In the genomic region with DNA sequence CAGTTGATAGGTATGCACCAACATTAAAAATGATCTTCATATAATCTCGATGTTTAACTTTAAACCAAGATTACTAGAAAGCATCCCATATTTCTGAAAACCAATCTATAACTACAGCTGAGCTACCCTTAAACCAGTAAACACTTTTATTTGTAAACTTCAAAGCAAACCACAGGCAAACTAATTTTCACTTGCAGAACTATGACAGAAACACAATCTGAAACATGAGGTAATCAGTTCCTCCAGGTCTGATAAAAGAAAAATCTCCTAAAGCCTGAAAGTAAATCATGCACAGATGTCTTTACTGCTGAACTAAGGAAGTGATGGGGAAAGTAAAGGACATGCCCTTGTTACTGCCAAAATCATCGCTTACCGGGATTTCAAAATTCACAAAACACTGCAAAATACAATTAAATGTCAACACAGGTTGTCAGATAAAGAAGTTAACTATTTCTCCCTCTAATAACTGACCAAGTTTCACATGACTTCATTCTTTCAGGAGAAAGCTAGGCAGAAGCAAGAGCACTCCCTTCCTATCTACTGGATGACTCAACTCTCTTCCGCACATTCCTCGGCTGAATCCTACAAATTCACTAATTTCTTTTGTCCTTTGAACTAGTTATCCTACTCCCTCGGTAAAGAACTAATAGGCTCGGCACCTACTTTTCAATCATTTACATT, we compare ENCODE assay signal across 8 cellular contexts. TPM values are rescaled to one million over a fixed set of nuclear protein-coding genes. Genes with fewer than 3 reads are reported as not detected.
A peak's percentile ranks its signal among the peaks of the same experiment; 100 is the strongest.
DNase-seq lines count a peak whose midpoint lies in the region; ATAC-seq, FAIRE-seq and TF ChIP-seq lines count a peak whose summit lies in the region.

No MANE protein-coding gene starts in this region.

- dilution Hi-C loops in endothelial cell of umbilical vein (cut with MboI; ENCODE audit: extremely low pct_ligation_motif_present, low sequenced_read_pairs), result no loop called here

- no peak overlapping the region for H3K18ac ChIP-seq in neuronal stem cell (ENCODE audit: low read length)

- no peaks in the 10 kb centered on the region for H4K20me1 ChIP-seq in endothelial cell of umbilical vein (replicated peaks; ENCODE audit: control insufficient read depth, extremely low read depth, insufficient read depth, low read length)

- peak; percentile 92 for FAIRE-seq in endothelial cell of umbilical vein (lab: Jason Lieb, UNC)

- H2AFZ ChIP-seq in endothelial cell of umbilical vein (ENCODE audit: low read depth, low read length) (no peak overlapping the region), neuronal stem cell (ENCODE audit: low read length) (peak overlapping the region; percentile 1)

- WGBS in neuronal stem cell (ENCODE audit: extremely low coverage in 2 of 2, insufficient read length in 2 of 2, insufficient replicate concordance in 1 of 2), 2 donors, result no CpG with 5 or more reads among the region's 7 CpGs

- no peak overlapping the region for H2BK5ac ChIP-seq in neuronal stem cell (ENCODE audit: low read length)

- H2BK15ac ChIP-seq in neuronal stem cell (ENCODE audit: low read length), result no peak overlapping the region

- CTCF ChIA-PET in CD8-positive, alpha-beta memory T cell (lab: Charles Lee), result interaction anchor here (0.8 to 4.1 kb wide), 7 partner anchors 11 to 540 kb away, joined by 3 to 19 read pairs (median 4); no protein-coding TSS in a partner anchor
- CTCF ChIA-PET in endothelial cell of umbilical vein (lab: Charles Lee), result interaction anchor here (0.7 to 4.5 kb wide), 15 partner anchors 12 to 492 kb away, joined by 3 to 28 read pairs (median 4); no protein-coding TSS in a partner anchor

- no peaks in the 10 kb centered on the region for H3K27me3 ChIP-seq in CD8-positive, alpha-beta memory T cell (ENCODE audit: insufficient read depth, low read length, poor library complexity, severe bottlenecking)
- H3K27me3 ChIP-seq in H7 (ENCODE audit: control insufficient read depth, insufficient read depth, low read length) (no peaks in the 10 kb centered on the region), RWPE2 (ENCODE audit: insufficient read depth, poor library complexity, severe bottlenecking) (no peaks in the 10 kb centered on the region), endothelial cell of umbilical vein (ENCODE audit: control insufficient read depth in 2 of 2, insufficient read depth in 2 of 2, low read length in 2 of 2) (no peaks in the 10 kb centered on the region), neuronal stem cell (ENCODE audit: control insufficient read depth in 3 of 3, insufficient read depth in 3 of 3, low read depth in 1 of 3, low read length in 3 of 3) (no peaks in the 10 kb centered on the region)

- H3K9me1 ChIP-seq in endothelial cell of umbilical vein (replicated peaks; ENCODE audit: control insufficient read depth, extremely low read depth, insufficient read depth, low read length), result no peaks in the 10 kb centered on the region

- H3K79me1 ChIP-seq in neuronal stem cell (ENCODE audit: low read depth, low read length), result no peaks in the 10 kb centered on the region

- no peak overlapping the region for H2AK5ac ChIP-seq in neuronal stem cell (ENCODE audit: low read depth, low read length)

- no peaks in the 10 kb centered on the region for H3K9me3 ChIP-seq in CD8-positive, alpha-beta memory T cell (ENCODE audit: low read length)
- H3K9me3 ChIP-seq in RWPE2 (ENCODE audit: severe bottlenecking), result no peaks in the 10 kb centered on the region
- H3K9me3 ChIP-seq in endothelial cell of umbilical vein (replicated peaks; ENCODE audit: control insufficient read depth, insufficient read depth, low read length), result no peaks in the 10 kb centered on the region
- peaks cover 0 to 3% of the 10 kb centered on the region in 2 donors for H3K9me3 ChIP-seq in neuronal stem cell (replicated peaks in 1 of 2; ENCODE audit: control insufficient read depth in 2 of 2, insufficient read depth in 1 of 2, low read depth in 1 of 2, low read length in 2 of 2)

- H3K27me3 Mint-ChIP-seq in CD8-positive, alpha-beta memory T cell, result no peaks in the 10 kb centered on the region

- intact Hi-C loops in endothelial cell of umbilical vein (cut with micrococcal nuclease), result loop anchor here (1.0 to 10.0 kb wide), 7 partner anchors 27 to 490 kb away; no protein-coding TSS in a partner anchor

- H4K91ac ChIP-seq in neuronal stem cell (ENCODE audit: low read depth, low read length, poor library complexity), result no peak overlapping the region

- H3K36me3 ChIP-seq in CD8-positive, alpha-beta memory T cell (ENCODE audit: insufficient read depth, low read length), result no peaks in the 10 kb centered on the region
- H3K36me3 ChIP-seq in H7 (replicated peaks; ENCODE audit: control insufficient read depth, insufficient read depth, low read length) (no peaks in the 10 kb centered on the region), RWPE2 (ENCODE audit: low read depth) (peaks cover under 1% of the 10 kb centered on the region; the same call in 1 of the 2 replicates), endothelial cell of umbilical vein (ENCODE audit: control insufficient read depth in 2 of 2, extremely low read depth in 1 of 2, insufficient read depth in 2 of 2, low read length in 2 of 2) (no peaks in the 10 kb centered on the region), neuronal stem cell (replicated peaks in 1 of 2; ENCODE audit: control insufficient read depth in 2 of 2, insufficient read depth in 2 of 2, low read length in 2 of 2) (no peaks in the 10 kb centered on the region)

- no peaks in the 10 kb centered on the region for H3K9me3 Mint-ChIP-seq in CD8-positive, alpha-beta memory T cell

- H3K4me3 ChIP-seq in CD8-positive, alpha-beta memory T cell (ENCODE audit: low read length), result peak overlapping the region; percentile 33
- H3K4me3 ChIP-seq in H7 (ENCODE audit: insufficient read depth, low read depth, low read length) (peak overlapping the region; percentile 2; the same call in 1 of the 2 replicates), RWPE2 (ENCODE audit: severe bottlenecking) (peak overlapping the region; percentile 66), endothelial cell of umbilical vein (replicated peaks in 1 of 3; ENCODE audit: insufficient read depth in 1 of 3, low read depth in 1 of 3, low read length in 3 of 3) (peak overlapping the region; percentile 91 to 97 (median 95)), neuronal stem cell (ENCODE audit: low read length in 2 of 2) (peak overlapping the region in 1 of 2 donors; percentile 77)

- H3K79me2 ChIP-seq in endothelial cell of umbilical vein (ENCODE audit: control insufficient read depth, insufficient read depth, low read length), result peaks cover 55% of the 10 kb centered on the region

- H3K4me1 Mint-ChIP-seq in CD8-positive, alpha-beta memory T cell, result peaks cover 31 to 49% (median 43%) of the 10 kb centered on the region in 3 donors

- H3K27ac Mint-ChIP-seq in CD8-positive, alpha-beta memory T cell, result peak overlapping the region; percentile 93 to 99 (median 94)

- H3K4me3 Mint-ChIP-seq in CD8-positive, alpha-beta memory T cell, result peak overlapping the region; percentile 85 to 93 (median 89)

- peak overlapping the region; percentile 97 for H3K9ac ChIP-seq in endothelial cell of umbilical vein (replicated peaks; ENCODE audit: extremely low read depth, insufficient read depth, low read length)
- no peak overlapping the region for H3K9ac ChIP-seq in neuronal stem cell (ENCODE audit: low read depth, low read length, poor library complexity)

- POLR2A ChIA-PET in CD8-positive, alpha-beta memory T cell (lab: Charles Lee), result interaction anchor here (1.3 to 1.6 kb wide), 3 partner anchors 17 to 750 kb away, joined by 4 to 14 read pairs (median 5); a partner anchor contains a TSS
- POLR2A ChIA-PET in endothelial cell of umbilical vein (lab: Charles Lee), result interaction anchor here (0.7 kb wide), 1 partner anchor 782 kb away, joined by 4 read pairs; a partner anchor contains a TSS

- no peak for TF ChIP-seq CTCF in RWPE2 (IDR thresholded peaks at IDR 0.05; ENCODE audit: poor library complexity, severe bottlenecking)
- TF ChIP-seq CTCF in endothelial cell of umbilical vein (IDR thresholded peaks at IDR 0.05; ENCODE audit: extremely low read depth in 1 of 2, insufficient read depth in 1 of 2, low read depth in 1 of 2, low read length in 2 of 2), result no peak

- no peak overlapping the region for H2BK120ac ChIP-seq in neuronal stem cell (ENCODE audit: low read depth, low read length)

- no peak overlapping the region for H4K8ac ChIP-seq in neuronal stem cell (ENCODE audit: low read depth, low read length)

- H3K4me1 ChIP-seq in CD8-positive, alpha-beta memory T cell (ENCODE audit: insufficient read depth, low read length), result peaks cover 27% of the 10 kb centered on the region
- H3K4me1 ChIP-seq in RWPE2 (ENCODE audit: insufficient read depth, poor library complexity, severe bottlenecking), result peaks cover 11% of the 10 kb centered on the region
- H3K4me1 ChIP-seq in endothelial cell of umbilical vein (ENCODE audit: control insufficient read depth, extremely low read depth, insufficient read depth, low read length), result peaks cover 17% of the 10 kb centered on the region
- peaks cover 4 to 7% of the 10 kb centered on the region in 2 donors for H3K4me1 ChIP-seq in neuronal stem cell (ENCODE audit: control insufficient read depth in 2 of 2, insufficient read depth in 1 of 2, low read depth in 1 of 2, low read length in 2 of 2)

- no peak overlapping the region for H3K4ac ChIP-seq in neuronal stem cell (ENCODE audit: low read length)

- peak in 2 of 5 donors; percentile 13 to 38 for DNase-seq in CD8-positive, alpha-beta memory T cell
- DNase-seq in H7 (peak; percentile 49), RWPE2 (ENCODE audit: low spot score) (no peak), endothelial cell of umbilical vein (ENCODE audit: low read depth, low spot score) (peak; percentile 81), neuronal stem cell (ENCODE audit: low spot score) (no peak), NCI-H146 treated with DMSO at 0.1 percent for 48 hours (lab: John Stamatoyannopoulos, UW; ENCODE audit: unreplicated experiment) (no peak), islet precursor cell (no peak), D341Med (ENCODE audit: low spot score) (no peak)

- H3K27ac ChIP-seq in CD8-positive, alpha-beta memory T cell (ENCODE audit: low read depth, low read length), result no peak overlapping the region
- peak overlapping the region; percentile 77 for H3K27ac ChIP-seq in RWPE2 (ENCODE audit: poor library complexity, severe bottlenecking)
- H3K27ac ChIP-seq in endothelial cell of umbilical vein (ENCODE audit: insufficient read depth, low read depth, low read length), result peak overlapping the region; percentile 90
- no peak overlapping the region for H3K27ac ChIP-seq in neuronal stem cell (replicated peaks; ENCODE audit: low read length)

- no peak overlapping the region for H2BK12ac ChIP-seq in neuronal stem cell (ENCODE audit: low read length)

- H3K14ac ChIP-seq in neuronal stem cell (ENCODE audit: low read length), result no peak overlapping the region

- TF ChIP-seq POLR2A in endothelial cell of umbilical vein (IDR thresholded peaks at IDR 0.05; ENCODE audit: low read depth, low read length), result no peak

- no peak overlapping the region for H3K23ac ChIP-seq in neuronal stem cell (ENCODE audit: low read depth, low read length, poor library complexity)

- peaks cover 3 to 5% (median 3%) of the 10 kb centered on the region in 3 donors for H3K36me3 Mint-ChIP-seq in CD8-positive, alpha-beta memory T cell

- peak; percentile 30; the same call in 2 of the 3 replicates for ATAC-seq in RWPE2 (ENCODE audit: low read depth)

- BruUV-seq in endothelial cell of umbilical vein (replicated peaks; lab: Mats Ljungman, UMichigan), result TSS peak; percentile 49

- H3K4me2 ChIP-seq in endothelial cell of umbilical vein (ENCODE audit: insufficient read depth, low read length), result peak overlapping the region; percentile 98
- no peak overlapping the region for H3K4me2 ChIP-seq in neuronal stem cell (ENCODE audit: insufficient read depth, low read length, poor library complexity, severe bottlenecking)

RNA-seq across cellular contexts. Expression of a gene that starts 1.5 kb away (rescaled TPM):
- 10 to 100 TPM; 21.5 to 23.6 TPM for total RNA-seq in CD8-positive, alpha-beta memory T cell
- polyA plus RNA-seq in CD8-positive, alpha-beta memory T cell, result 9.3 TPM
- 4.3 and 12.3 TPM in 2 replicates for total RNA-seq in H7 (2014; rRNA removed; shearing (Covaris generic))
- total RNA-seq in endothelial cell of umbilical vein, result 37.9 and 38.8 TPM in 2 replicates
- polyA plus RNA-seq in endothelial cell of umbilical vein, result 1.9 and 2.6 TPM in 2 replicates
- polyA plus RNA-seq in endothelial cell of umbilical vein (2011; cell fraction: cytosol; rRNA removed), result 4.3 and 5.4 TPM in 2 replicates
- 10.9 and 12.8 TPM in 2 replicates for polyA plus RNA-seq in endothelial cell of umbilical vein (2011; cell fraction: nucleus; rRNA removed)
- polyA plus RNA-seq in endothelial cell of umbilical vein (2012), result 28.8 and 28.9 TPM in 2 replicates
- polyA minus RNA-seq in endothelial cell of umbilical vein, result 4.2 and 5.4 TPM in 2 replicates
- 8.8 TPM for polyA minus RNA-seq in endothelial cell of umbilical vein (2011; cell fraction: cytosol; rRNA and poly(A)+ RNA removed)
- 13.4 and 25.4 TPM in 2 replicates for polyA minus RNA-seq in endothelial cell of umbilical vein (2011; cell fraction: nucleus; rRNA and poly(A)+ RNA removed)
- polyA plus RNA-seq in neuronal stem cell (2013, experiment 1 of 2), result 10.8 TPM
- 11.7 TPM for polyA plus RNA-seq in neuronal stem cell (2013, experiment 2 of 2)

Comparison
In these comparisons a context has a peak if more than half of its experiments do, and no peak if none do; other contexts are left out.
1. DNase-seq: peak in H7 (single experiment) and endothelial cell of umbilical vein (single experiment); none in RWPE2 (single experiment), neuronal stem cell (single experiment), NCI-H146 treated with DMSO at 0.1 percent for 48 hours (single experiment), islet precursor cell (single experiment) and D341Med (single experiment).
2. H3K27ac ChIP-seq: peak in RWPE2 (single experiment) and endothelial cell of umbilical vein (single experiment); none in CD8-positive, alpha-beta memory T cell (single experiment) and neuronal stem cell (single experiment).